In the genomic region with DNA sequence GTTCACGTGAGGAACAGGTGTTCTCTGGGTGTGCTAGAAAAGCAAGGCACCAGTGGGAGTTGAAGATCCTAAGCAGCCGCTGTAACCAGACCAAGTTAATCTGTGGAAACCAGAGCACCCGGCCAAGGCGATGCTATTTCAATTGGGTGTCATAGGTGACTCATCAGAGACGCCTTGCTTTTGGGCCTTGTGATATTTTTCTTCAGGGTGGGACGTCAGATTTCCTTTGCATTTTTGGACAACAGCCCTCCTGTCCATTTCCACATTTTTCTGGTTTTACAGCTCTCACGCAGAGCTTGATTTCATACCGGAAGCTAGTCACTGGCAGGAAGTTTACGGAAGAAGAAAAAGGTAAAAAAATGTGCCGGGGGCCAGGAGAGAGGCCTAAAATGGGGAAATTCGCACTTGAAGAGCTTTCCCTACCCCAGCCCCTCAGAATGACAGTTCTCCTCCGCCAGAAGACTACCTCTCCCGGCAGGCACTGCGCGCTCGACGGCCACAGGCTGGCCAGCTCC, we compare ENCODE assay signal across 8 cellular contexts. TPM values are rescaled to one million over a fixed set of nuclear protein-coding genes. Genes with fewer than 3 reads are reported as not detected.
DNase-seq lines count a peak whose midpoint lies in the region; ATAC-seq, FAIRE-seq and TF ChIP-seq lines count a peak whose summit lies in the region.

No MANE protein-coding gene starts in this region.

- no peaks in the 10 kb centered on the region for H4K20me1 ChIP-seq in GM12878 (ENCODE audit: control insufficient read depth, insufficient read depth)

- in situ Hi-C loops in GM12878 (cut with MboI) = loop anchor here (25.0 kb wide), 1 partner anchor 790 kb away; no protein-coding TSS in a partner anchor

- H3K9ac ChIP-seq in GM12878 (ENCODE audit: control insufficient read depth, insufficient read depth, low read length) = no peak overlapping the region; the same call in 1 of the 2 replicates

- no peak for TF ChIP-seq EP300 in GM12878 (IDR thresholded peaks at IDR 0.05; ENCODE audit: borderline replicate concordance in 1 of 2, control insufficient read depth in 1 of 2, low read depth in 2 of 2, low read length in 2 of 2)

- intact Hi-C loops in GM12878 (cut with micrococcal nuclease; ENCODE audit: unreplicated experiment) (loop anchor here (10.0 kb wide), 1 partner anchor 773 kb away; the partner anchor contains the start of gene SLC25A26), right lobe of liver (cut with DNase I) (no loop called here), uterus (cut with DNase I; ENCODE audit: low total_unique reads) (no loop called here)

- H2AFZ ChIP-seq in GM12878 (ENCODE audit: control insufficient read depth, low read depth, low read length) = peak overlapping the region; percentile 94

- BruUV-seq in GM12878 (replicated peaks; lab: Mats Ljungman, UMichigan) = no TSS peak

- DNase-seq in AG08396 (ENCODE audit: low spot score) = peak; percentile 21
- peak in 42 of 76 experiments; percentile 7 to 73 (median 40) for DNase-seq in HUDEP-2 (lab: John Stamatoyannopoulos, UW; ENCODE audit: unreplicated experiment in 76 of 76)
- no peak for DNase-seq in GM12878 (ENCODE audit: low read depth, low spot score)
- DNase-seq in right lobe of liver = no peak
- DNase-seq in uterus = peak; percentile 21 to 25
- no peak for DNase-seq in hepatic stellate cell (ENCODE audit: low spot score)
- no peak for DNase-seq in GDM1 (lab: John Stamatoyannopoulos, UW)
- no peak for DNase-seq in activated CD4-positive, CD25-positive, alpha-beta regulatory T cell (lab: John Stamatoyannopoulos, UW)

- H3K9me3 ChIP-seq in GM12878 (replicated peaks; ENCODE audit: control insufficient read depth, insufficient read depth, low read length) = no peaks in the 10 kb centered on the region
- H3K9me3 ChIP-seq in right lobe of liver = no peaks in the 10 kb centered on the region
- no peaks in the 10 kb centered on the region for H3K9me3 ChIP-seq in uterus

- RAD21 ChIA-PET in GM12878 (lab: Charles Lee; ENCODE audit: unreplicated experiment) = interaction anchor here (0.7 to 3.6 kb wide), 8 partner anchors 8 to 125 kb away, joined by 3 to 47 read pairs (median 6); no protein-coding TSS in a partner anchor

- TF ChIP-seq POLR2A in GM12878 (IDR thresholded peaks at IDR 0.05; ENCODE audit: low read depth, low read length) (no peak), right lobe of liver (IDR thresholded peaks at IDR 0.05) (no peak), uterus (IDR thresholded peaks at IDR 0.05) (no peak)

- CTCF ChIA-PET in GM12878 (lab: Yijun Ruan, JAX) = interaction anchor here (0.5 to 2.4 kb wide), 9 partner anchors 10 to 607 kb away, joined by 3 to 13 read pairs (median 5); no protein-coding TSS in a partner anchor

- TF ChIP-seq CTCF in GM12878 (IDR thresholded peaks at IDR 0.05 in 2 of 3, conservative IDR thresholded peaks at IDR 0.05 in 1 of 3; ENCODE audit: control insufficient read depth in 2 of 3, extremely low read depth in 1 of 3, insufficient read depth in 1 of 3, low read depth in 3 of 3, low read length in 3 of 3) (no peak), right lobe of liver (IDR thresholded peaks at IDR 0.05) (no peak), uterus (IDR thresholded peaks at IDR 0.05) (no peak)

- SMC1A ChIA-PET in GM12878 (lab: Charles Lee; ENCODE audit: uncharacterized antibody, unreplicated experiment) = interaction anchor here (0.8 to 4.1 kb wide), 8 partner anchors 9 to 56 kb away, joined by 3 to 36 read pairs (median 6); no protein-coding TSS in a partner anchor

- H3K4me3 ChIP-seq in GM12878 = peak overlapping the region; percentile 53; the same call in 1 of the 2 replicates
- peak overlapping the region in 2 of 3 donors; percentile 2 to 89 for H3K4me3 ChIP-seq in right lobe of liver
- peak overlapping the region; percentile 23 to 84 for H3K4me3 ChIP-seq in uterus

- peaks cover 39% of the 10 kb centered on the region for H3K79me2 ChIP-seq in GM12878 (ENCODE audit: control insufficient read depth, insufficient read depth, low read length)

- no peak for FAIRE-seq in GM12878 (lab: Jason Lieb, UNC)

- no peak for ATAC-seq in GM12878
- no peak for ATAC-seq in right lobe of liver

- peaks cover 0 to under 1% of the 10 kb centered on the region in 2 experiments; a peak in 1 of 4 replicates for H3K36me3 ChIP-seq in GM12878 (ENCODE audit: control insufficient read depth in 2 of 2, insufficient read depth in 2 of 2, low read length in 1 of 2)
- no peaks in the 10 kb centered on the region for H3K36me3 ChIP-seq in right lobe of liver
- no peaks in the 10 kb centered on the region for H3K36me3 ChIP-seq in uterus

- H3K27ac ChIP-seq in GM12878 (ENCODE audit: control insufficient read depth, insufficient read depth) = no peak overlapping the region
- no peak overlapping the region for H3K27ac ChIP-seq in right lobe of liver
- H3K27ac ChIP-seq in uterus = peak overlapping the region in 1 of 2 donors; percentile 18

- WGBS in GM12878 (ENCODE audit: insufficient coverage, insufficient replicate concordance, low lambda C conversion rate, missing lambda C conversion rate) = 1% methylated on average over 17 of the region's 17 CpGs
- WGBS in right lobe of liver (ENCODE audit: insufficient coverage, low coverage, low lambda C conversion rate, missing lambda C conversion rate) = 7% methylated on average over 16 of the region's 17 CpGs

- TF ChIP-seq RAD21 in GM12878 (IDR thresholded peaks at IDR 0.05; ENCODE audit: insufficient read depth, low read depth, low read length) = no peak

- H3K4me2 ChIP-seq in GM12878 (ENCODE audit: control insufficient read depth, insufficient read depth) = peak overlapping the region; percentile 61

- H3K27me3 ChIP-seq in GM12878 (replicated peaks in 1 of 2; ENCODE audit: control insufficient read depth in 2 of 2, insufficient read depth in 2 of 2, low read length in 1 of 2) = no peaks in the 10 kb centered on the region
- peaks cover 0 to 7% of the 10 kb centered on the region in 2 donors for H3K27me3 ChIP-seq in right lobe of liver
- peaks cover 0 to 6% of the 10 kb centered on the region in 2 donors for H3K27me3 ChIP-seq in uterus

- H3K4me1 ChIP-seq in GM12878 (ENCODE audit: control insufficient read depth, insufficient read depth, low read length) (peaks cover 8% of the 10 kb centered on the region; the same call in 1 of the 2 replicates), right lobe of liver (no peaks in the 10 kb centered on the region), uterus (no peaks in the 10 kb centered on the region)

- POLR2A ChIA-PET in GM12878 (lab: Charles Lee) = interaction anchor here (0.5 to 2.2 kb wide), 9 partner anchors 8 to 1906 kb away, joined by 3 to 10 read pairs (median 4); no protein-coding TSS in a partner anchor

TF ChIP-seq in GM12878, 131 proteins besides CTCF, POLR2A, EP300 and RAD21:
- peak; percentile 88; the same call in 1 of the 2 replicates for TF ChIP-seq HCFC1 (IDR thresholded peaks at IDR 0.05; ENCODE audit: low read length)
- TF ChIP-seq CREM (IDR thresholded peaks at IDR 0.05; ENCODE audit: low read depth) = no peak
- 0 out of 2 replicates have a peak, but pooled peaks have one; percentile 26 for TF ChIP-seq DPF2 (IDR thresholded peaks at IDR 0.05)
- TF ChIP-seq TBL1XR1 (IDR thresholded peaks at IDR 0.05; ENCODE audit: low read depth, low read length) = peak; percentile 47; the same call in 1 of the 2 replicates

RNA-seq across cellular contexts. Expression of gene KBTBD8, which starts 0.5 kb away (rescaled TPM):
- total RNA-seq in GM12878 (2013; cell fraction: nucleolus; rRNA removed) = 9.7 and 10.0 TPM in 2 replicates
- total RNA-seq in GM12878 (2014; rRNA removed) (33.2 and 38.5 TPM in 2 replicates), GM12878 (2014; rRNA removed; fragmentation: Illumina TruSeq; extraction: Trizol) (35.7 and 35.8 TPM in 2 replicates), GM12878 (2021) (27.6 and 28.8 TPM in 2 replicates), right lobe of liver (1 to 10 TPM in 4 of 6 experiments, under 1 TPM in 2; 0.50 to 2.2 (median 1.2) TPM), uterus (1 to 10 TPM in 1 of 4 donors, under 1 TPM in 1, not detected in 2; 0.98 to 2.6 TPM)
- polyA plus RNA-seq in GM12878 (2011; ENCODE audit: low read depth) = 16.2 TPM
- polyA plus RNA-seq in GM12878 (2011; rRNA removed) (44.4 and 54.1 TPM in 2 replicates), GM12878 (2014; fragmentation: Illumina TruSeq; extraction: Trizol) (24.4 and 34.5 TPM in 2 replicates), GM12878 (2014; fragmentation: Nextera tagmentation; extraction: Ambion mirVana) (1 to 10 TPM; 8.5 to 9.2 TPM), GM12878 (2014; rRNA removed) (13.6 and 14.3 TPM in 2 replicates), GM12878 (2016; fragmentation: Nextera tagmentation; extraction: Ambion mirVana) (10 to 100 TPM; 11.9 to 13.5 TPM)
- 13.8 and 16.4 TPM in 2 replicates for polyA plus RNA-seq in GM12878 (2011; cell fraction: cytosol; rRNA removed)
- 11.6 and 14.3 TPM in 2 replicates for polyA plus RNA-seq in GM12878 (2011; cell fraction: nucleus; rRNA removed)
- 10.7 and 19.6 TPM in 2 replicates for polyA plus RNA-seq in GM12878 (2012)
- 40.0 and 87.9 TPM in 2 replicates for polyA minus RNA-seq in GM12878 (2011; rRNA and poly(A)+ RNA removed)
- 26.6 and 32.5 TPM in 2 replicates for polyA minus RNA-seq in GM12878 (2011; cell fraction: cytosol; rRNA and poly(A)+ RNA removed)
- polyA minus RNA-seq in GM12878 (2011; cell fraction: nucleus; rRNA and poly(A)+ RNA removed) = 17.2 and 22.4 TPM in 2 replicates

Comparison
In these comparisons a context has a peak if more than half of its experiments do, and no peak if none do; other contexts are left out.
1. DNase-seq: peak in AG08396 (single experiment), HUDEP-2 (42 of 76) and uterus (2 of 2); none in GM12878 (single experiment), right lobe of liver (0 of 3), hepatic stellate cell (single experiment), GDM1 (single experiment) and activated CD4-positive, CD25-positive, alpha-beta regulatory T cell (0 of 4).
2. Peak in every context shown above with its lines, with median percentiles within 50 percentile points of each other: H3K4me3 ChIP-seq.